18 cellular contexts compared by ENCODE assay signal in genomic region chrX:11138498-11139390, GRCh38. TPM values are rescaled to one million over a fixed set of nuclear protein-coding genes. Genes with fewer than 3 reads are reported as not detected.
A peak's percentile ranks its signal among the peaks of the same experiment; 100 is the strongest.
DNase-seq lines count a peak whose midpoint lies in the region; ATAC-seq and TF ChIP-seq lines count a peak whose summit lies in the region.
"Had no signal": no experiment of that assay in that cellular context is flagged by ENCODE, and none has a peak within 500 bp of the region (broad histone marks: within the 10 kb centered on the region; RNA-seq: fewer than 3 reads in every experiment).

No MANE protein-coding gene starts in this region.

- no peaks in the 10 kb centered on the region for H3K36me3 Mint-ChIP-seq in activated CD4-positive, alpha-beta T cell treated with anti-CD3 and anti-CD28 coated beads, Interleukin-2, amount 10 ng/mL, durations not matched to agents 24 days and 14 days (ENCODE audit: low read depth)

- H3K4me1 Mint-ChIP-seq in activated CD4-positive, alpha-beta T cell treated with anti-CD3 and anti-CD28 coated beads, Interleukin-2, amount 10 ng/mL, durations not matched to agents 24 days and 14 days = no peaks in the 10 kb centered on the region

- H3K9me3 ChIP-seq in right cardiac atrium (ENCODE audit: control insufficient read depth, low read length) (no peaks in the 10 kb centered on the region), body of pancreas (no peaks in the 10 kb centered on the region), mucosa of descending colon (no peaks in the 10 kb centered on the region), aorta (ENCODE audit: control insufficient read depth, low read length) (no peaks in the 10 kb centered on the region)

- TF ChIP-seq POLR2A in body of pancreas (IDR thresholded peaks at IDR 0.05) = no peak

- no peaks in the 10 kb centered on the region for H3K27me3 Mint-ChIP-seq in activated CD4-positive, alpha-beta T cell treated with anti-CD3 and anti-CD28 coated beads, Interleukin-2, amount 10 ng/mL, durations not matched to agents 24 days and 14 days

- H3K27ac ChIP-seq in right cardiac atrium (ENCODE audit: low read length) (no peak overlapping the region), body of pancreas (no peak overlapping the region), aorta (ENCODE audit: low read depth in 1 of 2, low read length in 2 of 2) (no peak overlapping the region)

- no peaks in the 10 kb centered on the region for H3K9me3 Mint-ChIP-seq in activated CD4-positive, alpha-beta T cell treated with anti-CD3 and anti-CD28 coated beads, Interleukin-2, amount 10 ng/mL, durations not matched to agents 24 days and 14 days
- H3K9me3 Mint-ChIP-seq: GM23338 had no signal

- intact Hi-C loops in right cardiac atrium (cut with DNase I) (loop anchor here in 2 of 4 donors (5.0 to 10.0 kb wide), 2 partner anchors 951 to 954 kb away; no protein-coding TSS in a partner anchor), Right ventricle myocardium inferior (cut with DNase I) (no loop called here), body of pancreas (cut with DNase I) (loop anchor here (10.0 kb wide), 1 partner anchor 944 kb away; no protein-coding TSS in a partner anchor), mucosa of descending colon (cut with DNase I, micrococcal nuclease) (no loop called here), aorta (cut with DNase I) (loop anchor here in 1 of 2 donors (5.0 kb wide), 1 partner anchor 951 kb away; no protein-coding TSS in a partner anchor)
- intact Hi-C loops in activated CD4-positive, alpha-beta T cell treated with anti-CD3 and anti-CD28 coated beads, Interleukin-2, amount 10 ng/mL, durations not matched to agents 24 days and 14 days (cut with micrococcal nuclease) = no loop called here

- H3K4me3 ChIP-seq in right cardiac atrium (ENCODE audit: low read length) = no peak overlapping the region
- H3K4me3 ChIP-seq in body of pancreas = no peak overlapping the region
- no peak overlapping the region for H3K4me3 ChIP-seq in mucosa of descending colon
- no peak overlapping the region for H3K4me3 ChIP-seq in aorta (ENCODE audit: low read length in 2 of 2)
- H3K4me3 ChIP-seq: GM12878, GM23338 had no signal

- H3K4me3 Mint-ChIP-seq in activated CD4-positive, alpha-beta T cell treated with anti-CD3 and anti-CD28 coated beads, Interleukin-2, amount 10 ng/mL, durations not matched to agents 24 days and 14 days = no peak overlapping the region
- H3K4me3 Mint-ChIP-seq: GM23338 had no signal

- ATAC-seq in right cardiac atrium (peak; percentile 24 to 46), Right ventricle myocardium inferior (no peak), body of pancreas (peak; percentile 35), mucosa of descending colon (peak; percentile 12), aorta (ENCODE audit: low FRiP score) (peak; percentile 32), HG02973 (IDR thresholded peaks at IDR 0.05; ENCODE audit: unreplicated experiment) (no peak)
- ATAC-seq: GM12878, GM23338, PC-3 had no signal

- WGBS in right cardiac atrium = 79% methylated on average over 56 of the region's 56 CpGs
- WGBS in body of pancreas, 2 donors = 41 to 58% methylated on average over 7 of the region's 56 CpGs
- WGBS in aorta, 2 donors = 75 to 82% methylated on average over 56 of the region's 56 CpGs

- H3K4me1 ChIP-seq in right cardiac atrium (ENCODE audit: control insufficient read depth, insufficient read depth, low read length) = no peaks in the 10 kb centered on the region
- no peaks in the 10 kb centered on the region for H3K4me1 ChIP-seq in body of pancreas
- no peaks in the 10 kb centered on the region for H3K4me1 ChIP-seq in mucosa of descending colon (ENCODE audit: low read depth)
- no peaks in the 10 kb centered on the region for H3K4me1 ChIP-seq in aorta (ENCODE audit: control insufficient read depth in 1 of 2, insufficient read depth in 2 of 2, low read length in 2 of 2)

- peak in 2 of 3 donors; percentile 17 to 60 for DNase-seq in right cardiac atrium
- DNase-seq in Right ventricle myocardium inferior (ENCODE audit: missing footprints) = no peak
- DNase-seq in body of pancreas = peak in 3 of 4 donors; percentile 15 to 35 (median 20)
- peak in 1 of 3 donors; percentile 42 for DNase-seq in mucosa of descending colon
- peak in 1 of 2 donors; percentile 77 for DNase-seq in aorta
- no peak for DNase-seq in activated CD4-positive, alpha-beta T cell treated with anti-CD3 and anti-CD28 coated beads, Interleukin-2, amount 10 ng/mL, durations not matched to agents 24 days and 14 days
- DNase-seq in activated T-cell treated with anti-CD3 and anti-CD28 coated beads, Interleukin-2, amount 50 U/mL, for 1 hour = no peak
- DNase-seq: DND-41, GDM1, MM.1S, NCI-H1092 treated with DMSO at 0.1 percent for 48 hours, NCI-H2081 treated with DMSO at 0.1 percent for 48 hours, NCI-H510A, NCI-H82, PC-3 had no signal

- H3K27ac Mint-ChIP-seq in activated CD4-positive, alpha-beta T cell treated with anti-CD3 and anti-CD28 coated beads, Interleukin-2, amount 10 ng/mL, durations not matched to agents 24 days and 14 days = no peak overlapping the region
- H3K27ac Mint-ChIP-seq: GM23338 had no signal

- no peak for TF ChIP-seq CTCF in body of pancreas (IDR thresholded peaks at IDR 0.05)
- TF ChIP-seq CTCF in mucosa of descending colon (IDR thresholded peaks at IDR 0.05) = no peak

- H3K27me3 ChIP-seq in right cardiac atrium (ENCODE audit: control insufficient read depth, insufficient read depth) = no peaks in the 10 kb centered on the region
- H3K27me3 ChIP-seq in body of pancreas = no peaks in the 10 kb centered on the region
- H3K27me3 ChIP-seq in aorta (ENCODE audit: control insufficient read depth in 1 of 2, insufficient read depth in 2 of 2, low read length in 1 of 2) = no peaks in the 10 kb centered on the region

- no peaks in the 10 kb centered on the region for H3K36me3 ChIP-seq in body of pancreas (replicated peaks in 1 of 2; ENCODE audit: insufficient read depth in 1 of 2, low read depth in 2 of 2)
- no peaks in the 10 kb centered on the region for H3K36me3 ChIP-seq in mucosa of descending colon (ENCODE audit: low read depth)
- H3K36me3 ChIP-seq in aorta (ENCODE audit: control insufficient read depth in 1 of 2, insufficient read depth in 2 of 2, low read length in 1 of 2) = no peaks in the 10 kb centered on the region

RNA-seq across cellular contexts. Expression of gene HCCS, which starts 27.6 kb away (rescaled TPM):
- total RNA-seq in right cardiac atrium (10 to 100 TPM; 40.9 to 63.0 (median 55.9) TPM), Right ventricle myocardium inferior (50.8 TPM), body of pancreas (1 to 10 TPM; 4.4 to 7.3 TPM), mucosa of descending colon (10 to 100 TPM; 36.4 to 42.5 (median 39.7) TPM), aorta (10 to 100 TPM; 14.0 to 18.1 TPM)
- polyA plus RNA-seq in right cardiac atrium (48.3 TPM), aorta (10 to 100 TPM; 10.9 to 27.2 TPM)
- 26.0 and 27.2 TPM in 2 replicates for total RNA-seq in activated CD4-positive, alpha-beta T cell treated with anti-CD3 and anti-CD28 coated beads, Interleukin-2, amount 10 ng/mL, durations not matched to agents 24 days and 14 days

Comparison
In these comparisons a context has a peak if more than half of its experiments do, and no peak if none do; other contexts are left out.
1. ATAC-seq: peak in right cardiac atrium (2 of 2), body of pancreas (single experiment), mucosa of descending colon (single experiment) and aorta (single experiment); none in Right ventricle myocardium inferior (single experiment) and HG02973 (single experiment).
2. DNase-seq: peak in right cardiac atrium (2 of 3) and body of pancreas (3 of 4); none in Right ventricle myocardium inferior (single experiment), activated CD4-positive, alpha-beta T cell treated with anti-CD3 and anti-CD28 coated beads, Interleukin-2, amount 10 ng/mL, durations not matched to agents 24 days and 14 days (single experiment) and activated T-cell treated with anti-CD3 and anti-CD28 coated beads, Interleukin-2, amount 50 U/mL, for 1 hour (single experiment).